Comparison of ENCODE assay signal across 15 cellular contexts in the genomic region with DNA sequence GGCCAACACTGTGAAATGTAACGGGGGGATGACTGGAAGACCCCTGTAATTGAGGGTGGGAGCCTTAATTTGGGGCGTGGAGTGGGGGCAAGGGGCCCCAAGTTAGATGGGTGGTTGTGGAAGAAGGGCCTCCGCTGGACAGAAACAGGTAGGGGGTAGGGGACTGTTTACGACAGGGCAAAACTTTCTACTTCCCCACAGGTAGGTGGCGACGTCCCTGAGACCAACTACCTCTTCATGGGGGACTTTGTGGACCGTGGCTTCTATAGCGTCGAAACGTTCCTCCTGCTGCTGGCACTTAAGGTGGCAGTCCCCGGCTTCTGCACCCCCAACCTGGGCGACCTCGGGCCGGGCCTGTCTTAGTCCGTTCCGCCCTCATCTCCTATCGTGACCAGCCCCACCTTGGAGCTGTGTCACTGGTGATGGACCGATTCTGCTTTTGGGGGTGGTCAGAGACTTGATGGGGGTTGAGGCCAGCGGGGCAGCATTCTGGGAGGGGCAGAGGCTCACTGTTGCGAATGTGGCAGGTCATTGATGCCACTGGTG. TPM values are rescaled to one million over a fixed set of nuclear protein-coding genes. Genes with fewer than 3 reads are reported as not detected.
DNase-seq lines count a peak whose midpoint lies in the region; ATAC-seq, FAIRE-seq and TF ChIP-seq lines count a peak whose summit lies in the region.
"Had no signal": no experiment of that assay in that cellular context is flagged by ENCODE, and none has a peak within 500 bp of the region (broad histone marks: within the 10 kb centered on the region; RNA-seq: fewer than 3 reads in every experiment).

No MANE protein-coding gene starts in this region.

- H3K18ac ChIP-seq in H1 (ENCODE audit: extremely low read depth, low read length): no peak overlapping the region

- peaks cover 14 to 26% of the 10 kb centered on the region in 2 experiments for H4K20me1 ChIP-seq in H1 (replicated peaks in 1 of 2; ENCODE audit: control insufficient read depth in 1 of 2, insufficient read depth in 2 of 2, low read length in 2 of 2)

- H3K4me1 ChIP-seq in BE2C (peaks cover 5% of the 10 kb centered on the region; the same call in 1 of the 2 replicates), H1 (replicated peaks in 1 of 4; ENCODE audit: control insufficient read depth in 3 of 4, insufficient read depth in 4 of 4, low read length in 3 of 4) (no peaks in the 10 kb centered on the region), body of pancreas (peaks cover 17% of the 10 kb centered on the region)

- peak; percentile 35; the same call in 1 of the 2 replicates for TF ChIP-seq CTCF in BE2C (IDR thresholded peaks at IDR 0.05; ENCODE audit: low read depth, low read length)
- TF ChIP-seq CTCF in H1 (IDR thresholded peaks at IDR 0.05; ENCODE audit: control extremely low read depth in 1 of 3, insufficient read depth in 1 of 3, low read depth in 1 of 3, low read length in 3 of 3): peak; percentile 57 to 60 (median 57)
- TF ChIP-seq CTCF in body of pancreas (IDR thresholded peaks at IDR 0.05): no peak

- H3K36me3 ChIP-seq in BE2C (peaks cover 76% of the 10 kb centered on the region), H1 (ENCODE audit: control insufficient read depth in 2 of 4, insufficient read depth in 4 of 4, low read length in 3 of 4) (peaks cover 29 to 64% (median 39%) of the 10 kb centered on the region in 4 experiments), body of pancreas (replicated peaks in 1 of 2; ENCODE audit: insufficient read depth in 1 of 2, low read depth in 2 of 2) (peaks cover 0 to 26% of the 10 kb centered on the region in 2 donors)

- H3K56ac ChIP-seq in H1 (replicated peaks; ENCODE audit: insufficient read length, low read depth, low read length): no peak overlapping the region

- H3K23me2 ChIP-seq in H1 (ENCODE audit: low read depth, low read length): no peaks in the 10 kb centered on the region

- H4K91ac ChIP-seq in H1 (replicated peaks; ENCODE audit: insufficient read length, low read length): no peak overlapping the region

- POLR2A ChIA-PET in H1 (lab: Charles Lee; ENCODE audit: partially characterized antibody): interaction anchor here (9.9 to 21.2 kb wide), 2 partner anchors 8 to 14 kb away, joined by 151 to 353 read pairs; a partner anchor contains a TSS

- H3K27ac ChIP-seq in H1 (ENCODE audit: low read depth, low read length) (no peak overlapping the region), body of pancreas (no peak overlapping the region)
- H3K27ac ChIP-seq: ascending aorta, epithelial cell of prostate, psoas muscle had no signal

- no peaks in the 10 kb centered on the region for H3K9me3 ChIP-seq in BE2C
- no peaks in the 10 kb centered on the region for H3K9me3 ChIP-seq in H1 (ENCODE audit: insufficient read depth in 2 of 2, low read depth in 1 of 2, low read length in 1 of 2)
- H3K9me3 ChIP-seq in body of pancreas: no peaks in the 10 kb centered on the region
- H3K9me3 ChIP-seq: ascending aorta, psoas muscle had no signal

- intact Hi-C loops in body of pancreas (cut with DNase I): no loop called here

- H3K27me3 ChIP-seq in BE2C: no peaks in the 10 kb centered on the region
- no peaks in the 10 kb centered on the region; a peak in 1 of 7 replicates for H3K27me3 ChIP-seq in H1 (replicated peaks in 1 of 4; ENCODE audit: control insufficient read depth in 3 of 4, extremely low read depth in 1 of 4, insufficient read depth in 3 of 4, low read length in 3 of 4)
- no peaks in the 10 kb centered on the region for H3K27me3 ChIP-seq in body of pancreas
- H3K27me3 ChIP-seq: ascending aorta had no signal

- ATAC-seq in body of pancreas: no peak
- ATAC-seq: psoas muscle had no signal

- peaks cover 0 to 20% of the 10 kb centered on the region in 2 experiments; a peak in 2 of 4 replicates for H3K79me2 ChIP-seq in H1 (ENCODE audit: control insufficient read depth in 1 of 2, insufficient read depth in 2 of 2, low read length in 2 of 2)

- no peak overlapping the region for H2AK5ac ChIP-seq in H1 (ENCODE audit: low read depth, low read length)

- DNase-seq in BE2C (no peak), HuH-7.5 (ENCODE audit: low spot score) (peak; percentile 46), H1 (ENCODE audit: low read depth in 1 of 2, low spot score in 2 of 2) (no peak), NCI-H82 treated with DMSO at 0.1 percent for 48 hours (lab: John Stamatoyannopoulos, UW; ENCODE audit: unreplicated experiment) (no peak), body of pancreas (no peak), NCI-H2029 (lab: John Stamatoyannopoulos, UW) (no peak)
- DNase-seq: activated CD8-positive, alpha-beta memory T cell treated with anti-CD3 and anti-CD28 coated beads, Interleukin-2, amount 50 U/mL, for 48 hours; CD4-positive, alpha-beta T cell; GF-D8; NCI-H1092 treated with DMSO at 0.1 percent for 48 hours; NCI-H446 treated with DMSO at 0.1 percent for 48 hours; psoas muscle; SHP77 had no signal

- no peak overlapping the region for H2BK20ac ChIP-seq in H1 (ENCODE audit: low read length)

- no peak overlapping the region for H3K14ac ChIP-seq in H1 (ENCODE audit: insufficient read length)

- no peak overlapping the region for H4K5ac ChIP-seq in H1 (ENCODE audit: insufficient read length, low read depth, low read length)

- 91% methylated on average over 20 of the region's 20 CpGs; no CpG with 5 or more reads in 1 of the 2 experiments for WGBS in H1 (ENCODE audit: extremely low coverage in 1 of 2, insufficient coverage in 1 of 2, insufficient read length in 1 of 2, insufficient replicate concordance in 2 of 2, low coverage in 1 of 2, low lambda C conversion rate in 2 of 2, missing lambda C conversion rate in 1 of 2), 2 experiments
- 87 to 94% methylated on average over 20 of the region's 20 CpGs for WGBS in body of pancreas, 2 donors

- peaks cover 5% of the 10 kb centered on the region for H3K79me1 ChIP-seq in H1 (ENCODE audit: low read depth, low read length)

- no peak overlapping the region for H3K4me2 ChIP-seq in H1 (ENCODE audit: insufficient read depth in 1 of 2, low read depth in 2 of 2, low read length in 2 of 2)

- TF ChIP-seq POLR2A in H1 (IDR thresholded peaks at IDR 0.05; ENCODE audit: control extremely low read depth in 1 of 2, low read depth in 2 of 2, low read length in 2 of 2) (no peak), body of pancreas (IDR thresholded peaks at IDR 0.05) (no peak)

- no peak overlapping the region for H2BK12ac ChIP-seq in H1 (ENCODE audit: low read depth, low read length)

- H3K4me3 ChIP-seq in BE2C (ENCODE audit: low read depth, low read length): no peak overlapping the region
- no peak overlapping the region for H3K4me3 ChIP-seq in H1 (ENCODE audit: extremely low read depth in 1 of 4, insufficient read depth in 2 of 4, low read depth in 3 of 4, low read length in 4 of 4)
- H3K4me3 ChIP-seq in body of pancreas: no peak overlapping the region
- H3K4me3 ChIP-seq: ascending aorta, psoas muscle had no signal

- no peak for TF ChIP-seq EP300 in H1 (IDR thresholded peaks at IDR 0.05; ENCODE audit: borderline replicate concordance in 1 of 2, low read depth in 2 of 2, low read length in 2 of 2)

- H3K9ac ChIP-seq in H1 (replicated peaks in 1 of 4; ENCODE audit: extremely low read depth in 1 of 4, low read depth in 3 of 4, low read length in 3 of 4): no peak overlapping the region

- no peak overlapping the region for H2AFZ ChIP-seq in H1 (ENCODE audit: low read length)

- no peak overlapping the region for H2BK120ac ChIP-seq in H1 (replicated peaks; ENCODE audit: low read depth, low read length)

- H2BK5ac ChIP-seq in H1 (ENCODE audit: low read depth, low read length): no peak overlapping the region

- H3K23ac ChIP-seq in H1 (ENCODE audit: insufficient read length): no peak overlapping the region

- H4K8ac ChIP-seq in H1 (ENCODE audit: extremely low read depth, insufficient read depth, low read length): no peak overlapping the region

- H3K4ac ChIP-seq in H1 (replicated peaks; ENCODE audit: insufficient read length, low read depth, low read length): no peak overlapping the region

- CTCF ChIA-PET in H1 (lab: Charles Lee; ENCODE audit: partially characterized antibody): interaction anchor here (1.2 to 5.9 kb wide), 5 partner anchors 9 to 21 kb away, joined by 3 to 46 read pairs (median 6); a partner anchor contains a TSS

- no peak for FAIRE-seq in H1 (lab: Jason Lieb, UNC)

- no peak; a peak in 1 of 4 replicates for TF ChIP-seq RAD21 in H1 (IDR thresholded peaks at IDR 0.05 in 1 of 2, conservative IDR thresholded peaks at IDR 0.05 in 1 of 2; ENCODE audit: low read depth in 2 of 2, low read length in 2 of 2)

- no peak overlapping the region for H2BK15ac ChIP-seq in H1 (ENCODE audit: low read length)

RNA-seq across cellular contexts. Expression of a gene that starts 6.8 kb away (rescaled TPM):
- polyA plus RNA-seq in BE2C (2012; ENCODE audit: insufficient read depth, insufficient read length, low read depth): 317 TPM
- total RNA-seq in H1 (2021; fragmentation: NEBNext Ultra II Directional; extraction: Animal tissue kit (Norgen Biotek cat#: 25700)): 148 TPM in 2 replicates
- polyA plus RNA-seq in H1 (2011; rRNA removed): 298 and 355 TPM in 2 replicates
- polyA plus RNA-seq in H1 (2011; cell fraction: cytosol; rRNA removed): 266 TPM
- 241 TPM for polyA plus RNA-seq in H1 (2011; cell fraction: nucleus; rRNA removed)
- polyA plus RNA-seq in H1 (2012, experiment 1 of 2): 134 to 209 TPM (median 190 TPM) in 4 replicates
- 229 TPM for polyA plus RNA-seq in H1 (2012, experiment 2 of 2)
- polyA plus RNA-seq in H1 (2013, experiment 1 of 2): 96.9 TPM
- 101 TPM for polyA plus RNA-seq in H1 (2013, experiment 2 of 2)
- 329 and 355 TPM in 2 replicates for polyA minus RNA-seq in H1 (2011; rRNA and poly(A)+ RNA removed)
- polyA minus RNA-seq in H1 (2011; cell fraction: cytosol; rRNA and poly(A)+ RNA removed): 125 TPM
- 62.4 TPM for polyA minus RNA-seq in H1 (2011; cell fraction: nucleus; rRNA and poly(A)+ RNA removed)
- total RNA-seq in body of pancreas: 10 to 100 TPM; 29.3 to 32.2 TPM

RNA-seq across cellular contexts. Expression of a gene that starts 9.1 kb away (rescaled TPM):
- 2.1 TPM for polyA plus RNA-seq in BE2C (2012; ENCODE audit: insufficient read depth, insufficient read length, low read depth)
- total RNA-seq in H1 (2021; fragmentation: NEBNext Ultra II Directional; extraction: Animal tissue kit (Norgen Biotek cat#: 25700)): 2.3 and 2.8 TPM in 2 replicates
- 2.2 and 3.6 TPM in 2 replicates for polyA plus RNA-seq in H1 (2011; rRNA removed)
- polyA plus RNA-seq in H1 (2011; cell fraction: cytosol; rRNA removed): 1.5 TPM
- polyA plus RNA-seq in H1 (2011; cell fraction: nucleus; rRNA removed): 4.9 TPM
- 2.1 to 4.8 TPM (median 3.4 TPM) in 4 replicates for polyA plus RNA-seq in H1 (2012, experiment 1 of 2)
- 3.3 TPM for polyA plus RNA-seq in H1 (2012, experiment 2 of 2)
- 2.4 TPM for polyA plus RNA-seq in H1 (2013, experiment 1 of 2)
- polyA plus RNA-seq in H1 (2013, experiment 2 of 2): 2.0 TPM
- 0.20 and 0.44 TPM in 2 replicates for polyA minus RNA-seq in H1 (2011; rRNA and poly(A)+ RNA removed)
- polyA minus RNA-seq in H1 (2011; cell fraction: cytosol; rRNA and poly(A)+ RNA removed): 1.6 TPM
- 1.8 TPM for polyA minus RNA-seq in H1 (2011; cell fraction: nucleus; rRNA and poly(A)+ RNA removed)
- total RNA-seq in body of pancreas: 1 to 10 TPM; 1.8 to 2.6 TPM

RNA-seq across cellular contexts. Expression of a gene that starts 13.4 kb away (rescaled TPM):
- polyA plus RNA-seq in BE2C (2012; ENCODE audit: insufficient read depth, insufficient read length, low read depth): 28.8 TPM
- total RNA-seq in H1 (2021; fragmentation: NEBNext Ultra II Directional; extraction: Animal tissue kit (Norgen Biotek cat#: 25700)): 40.3 and 43.2 TPM in 2 replicates
- polyA plus RNA-seq in H1 (2011; rRNA removed): 53.3 and 91.8 TPM in 2 replicates
- 49.2 TPM for polyA plus RNA-seq in H1 (2011; cell fraction: cytosol; rRNA removed)
- polyA plus RNA-seq in H1 (2011; cell fraction: nucleus; rRNA removed): 126 TPM
- polyA plus RNA-seq in H1 (2012, experiment 1 of 2): 53.5 to 72.5 TPM (median 65.8 TPM) in 4 replicates
- polyA plus RNA-seq in H1 (2012, experiment 2 of 2): 62.9 TPM
- polyA plus RNA-seq in H1 (2013, experiment 1 of 2): 35.3 TPM
- 36.6 TPM for polyA plus RNA-seq in H1 (2013, experiment 2 of 2)
- polyA minus RNA-seq in H1 (2011; rRNA and poly(A)+ RNA removed): 10.7 and 15.9 TPM in 2 replicates
- 17.5 TPM for polyA minus RNA-seq in H1 (2011; cell fraction: cytosol; rRNA and poly(A)+ RNA removed)
- polyA minus RNA-seq in H1 (2011; cell fraction: nucleus; rRNA and poly(A)+ RNA removed): 27.2 TPM
- total RNA-seq in body of pancreas: 10 to 100 TPM; 28.3 to 84.8 TPM

RNA-seq across cellular contexts. Expression of a gene that starts 17.1 kb away (rescaled TPM):
- 2,114 TPM for polyA plus RNA-seq in BE2C (2012; ENCODE audit: insufficient read depth, insufficient read length, low read depth)
- 1,083 and 1,146 TPM in 2 replicates for total RNA-seq in H1 (2021; fragmentation: NEBNext Ultra II Directional; extraction: Animal tissue kit (Norgen Biotek cat#: 25700))
- 1,072 and 1,397 TPM in 2 replicates for polyA plus RNA-seq in H1 (2011; rRNA removed)
- 884 TPM for polyA plus RNA-seq in H1 (2011; cell fraction: cytosol; rRNA removed)
- 1,022 TPM for polyA plus RNA-seq in H1 (2011; cell fraction: nucleus; rRNA removed)
- polyA plus RNA-seq in H1 (2012, experiment 1 of 2): 986 to 1,460 TPM (median 1,381 TPM) in 4 replicates
- 2,176 TPM for polyA plus RNA-seq in H1 (2012, experiment 2 of 2)
- 777 TPM for polyA plus RNA-seq in H1 (2013, experiment 1 of 2)
- polyA plus RNA-seq in H1 (2013, experiment 2 of 2): 779 TPM
- polyA minus RNA-seq in H1 (2011; rRNA and poly(A)+ RNA removed): 753 and 900 TPM in 2 replicates
- 734 TPM for polyA minus RNA-seq in H1 (2011; cell fraction: cytosol; rRNA and poly(A)+ RNA removed)
- polyA minus RNA-seq in H1 (2011; cell fraction: nucleus; rRNA and poly(A)+ RNA removed): 382 TPM
- 100 to 1,000 TPM; 306 to 384 TPM for total RNA-seq in body of pancreas

RNA-seq across cellular contexts. Expression of a gene that starts 30.7 kb away (rescaled TPM):
- polyA plus RNA-seq in BE2C (2012; ENCODE audit: insufficient read depth, insufficient read length, low read depth): 1.2 TPM
- 1.5 TPM in 1 of 2 replicates, not detected in the other for total RNA-seq in H1 (2021; fragmentation: NEBNext Ultra II Directional; extraction: Animal tissue kit (Norgen Biotek cat#: 25700))
- polyA plus RNA-seq in H1 (2011; rRNA removed): 0.20 and 0.30 TPM in 2 replicates
- polyA plus RNA-seq in H1 (2011; cell fraction: cytosol; rRNA removed): 0.35 TPM
- polyA plus RNA-seq in H1 (2011; cell fraction: nucleus; rRNA removed): 1.7 TPM
- 1.9 to 4.0 TPM (median 2.5 TPM) in 4 replicates for polyA plus RNA-seq in H1 (2012, experiment 1 of 2)
- polyA plus RNA-seq in H1 (2012, experiment 2 of 2): 0.29 TPM
- 1.3 TPM for polyA plus RNA-seq in H1 (2013, experiment 1 of 2)
- polyA plus RNA-seq in H1 (2013, experiment 2 of 2): 1.7 TPM
- not detected in 2 replicates for polyA minus RNA-seq in H1 (2011; rRNA and poly(A)+ RNA removed)
- not detected for polyA minus RNA-seq in H1 (2011; cell fraction: cytosol; rRNA and poly(A)+ RNA removed)
- not detected for polyA minus RNA-seq in H1 (2011; cell fraction: nucleus; rRNA and poly(A)+ RNA removed)
- 1 to 10 TPM in 1 of 2 donors, not detected in 1; 1.8 TPM for total RNA-seq in body of pancreas

Comparison
In these comparisons a context has a peak if more than half of its experiments do, and no peak if none do; other contexts are left out.
1. CTCF ChIP-seq: peak in BE2C (single experiment) and H1 (3 of 3); none in body of pancreas (0 of 7).